In genomic region chr16:46774743-46775177, GRCh38 we compare ENCODE assay signal across 16 cellular contexts.
DNase-seq lines count a peak whose midpoint lies in the region; ATAC-seq lines count a peak whose summit lies in the region.
"Had no signal": no experiment of that assay in that cellular context is flagged by ENCODE, and none has a peak within 500 bp of the region (broad histone marks: within the 10 kb centered on the region; RNA-seq: fewer than 3 reads in every experiment).

No MANE protein-coding gene starts in this region.

- H3K27me3 ChIP-seq in BLaER1 treated with 17β-estradiol and CSF1 and Interleukin-3, amounts not matched to agents 10 nM and 100 nM = no peaks in the 10 kb centered on the region
- H3K27me3 ChIP-seq: dorsolateral prefrontal cortex, tibial artery had no signal

- no peak overlapping the region for H3K27ac ChIP-seq in BLaER1 treated with 17β-estradiol and CSF1 and Interleukin-3, amounts not matched to agents 10 nM and 100 nM
- H3K27ac ChIP-seq: A549, dorsolateral prefrontal cortex, tibial artery had no signal

- no peaks in the 10 kb centered on the region for H4K20me1 ChIP-seq in BLaER1 treated with 17β-estradiol and CSF1 and Interleukin-3, amounts not matched to agents 10 nM and 100 nM

- peaks cover 17 to 63% (median 22%) of the 10 kb centered on the region in 10 experiments for H3K4me1 ChIP-seq in BLaER1 treated with 17β-estradiol and CSF1 and Interleukin-3, amounts not matched to agents 10 nM and 100 nM
- H3K4me1 ChIP-seq: A549, tibial artery had no signal

- ATAC-seq in GM19035 (IDR thresholded peaks at IDR 0.05; ENCODE audit: unreplicated experiment) = peak; percentile 79
- peak; percentile 83 for ATAC-seq in HG02759 (IDR thresholded peaks at IDR 0.05; ENCODE audit: unreplicated experiment)
- peak; percentile 59 for ATAC-seq in HG03520 (IDR thresholded peaks at IDR 0.05; ENCODE audit: unreplicated experiment)
- ATAC-seq: A549 had no signal

- peaks cover 0 to 22% (median 9%) of the 10 kb centered on the region in 11 experiments; a peak in 9 of 22 replicates for H3K36me3 ChIP-seq in BLaER1 treated with 17β-estradiol and CSF1 and Interleukin-3, amounts not matched to agents 10 nM and 100 nM
- H3K36me3 ChIP-seq: tibial artery had no signal

- no peak for DNase-seq in HCEC 1CT
- DNase-seq in COLO668 (lab: John Stamatoyannopoulos, UW; ENCODE audit: unreplicated experiment) = no peak
- DNase-seq in NCI-H748 (lab: John Stamatoyannopoulos, UW; ENCODE audit: unreplicated experiment) = no peak
- DNase-seq in OCI-M1 (lab: John Stamatoyannopoulos, UW) = no peak
- DNase-seq: activated CD4-positive, alpha-beta T cell treated with anti-CD3 and anti-CD28 coated beads, Interleukin-2, amount 50 U/mL, for 48 hours; COR-L47; dorsolateral prefrontal cortex; NCI-H510A treated with DMSO at 0.1 percent for 48 hours; stimulated activated CD4-positive, alpha-beta T cell treated with anti-CD3 and anti-CD28 coated beads, Interleukin-1b, Interleukin-23, amount 100 ng/mL, for 48 hours; stimulated activated CD8-positive, alpha-beta memory T cell treated with anti-CD3 and anti-CD28 coated beads, Interleukin-4, amount 100 ng/mL, for 48 hours; tibial artery had no signal

- H3K4me2 ChIP-seq in BLaER1 treated with 17β-estradiol and CSF1 and Interleukin-3, amounts not matched to agents 10 nM and 100 nM = peak overlapping the region; percentile 2 to 58 (median 46); a peak in 21 of 22 replicates
- H3K4me2 ChIP-seq: A549 had no signal

- no peak overlapping the region for H3K9ac ChIP-seq in BLaER1 treated with 17β-estradiol and CSF1 and Interleukin-3, amounts not matched to agents 10 nM and 100 nM

- H3K9me3 ChIP-seq in BLaER1 treated with 17β-estradiol and CSF1 and Interleukin-3, amounts not matched to agents 10 nM and 100 nM (replicated peaks in 1 of 11) = peaks cover 29 to 73% (median 61%) of the 10 kb centered on the region in 11 experiments
- H3K9me3 ChIP-seq: A549, tibial artery had no signal

- H3K4me3 ChIP-seq in BLaER1 treated with 17β-estradiol and CSF1 and Interleukin-3, amounts not matched to agents 10 nM and 100 nM = peak overlapping the region in 1 of 10 experiments; percentile 5; a peak in 1 of 20 replicates
- H3K4me3 ChIP-seq: A549, dorsolateral prefrontal cortex, tibial artery had no signal
